1 cellular context compared by ENCODE assay signal in the genomic region with DNA sequence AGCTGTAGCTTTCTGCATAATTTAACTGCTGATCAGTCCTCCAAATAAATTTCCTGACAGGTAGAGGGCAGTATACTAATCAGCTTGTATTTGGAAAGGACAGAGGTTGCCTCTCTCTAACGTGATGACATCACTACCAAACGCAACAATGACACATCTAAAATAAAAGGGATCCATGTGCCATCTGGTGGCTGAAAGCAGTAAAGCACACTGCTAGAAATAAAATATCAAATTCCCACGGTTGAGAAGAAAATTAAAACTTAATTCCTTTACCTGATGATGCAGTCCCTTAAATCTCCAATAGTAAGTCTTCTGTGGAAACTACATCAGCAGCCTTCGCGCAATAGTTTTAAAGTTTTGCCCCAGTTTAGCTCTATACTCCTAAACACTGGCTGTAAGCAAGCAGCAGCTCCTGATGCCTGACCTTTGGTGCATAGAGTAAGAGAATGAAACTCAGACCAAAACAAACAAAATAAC.
TF ChIP-seq lines count a peak whose summit lies in the region.

No MANE protein-coding gene starts in this region.

TF ChIP-seq in HepG2, 621 proteins besides CTCF, POLR2A, EP300 and RAD21 (continued from another document and continues in another):
- TF ChIP-seq ZNF18 (CRISPR knock-in tag; IDR thresholded peaks at IDR 0.05; ENCODE audit: insufficient replicate concordance) (no peak), ZNF337 (CRISPR knock-in tag; IDR thresholded peaks at IDR 0.05; ENCODE audit: borderline replicate concordance, low read depth) (no peak), ZNF232 (CRISPR knock-in tag; IDR thresholded peaks at IDR 0.05; ENCODE audit: borderline replicate concordance) (no peak), ZNF770 (CRISPR knock-in tag; IDR thresholded peaks at IDR 0.05) (no peak), SKIL (CRISPR knock-in tag; IDR thresholded peaks at IDR 0.05; ENCODE audit: borderline replicate concordance) (no peak), ZNF616 (CRISPR knock-in tag; IDR thresholded peaks at IDR 0.05; ENCODE audit: low read depth) (no peak), ZNF446 (CRISPR knock-in tag; IDR thresholded peaks at IDR 0.05) (no peak), MEF2D (CRISPR knock-in tag; IDR thresholded peaks at IDR 0.05) (0 out of 2 replicates have a peak, but pooled peaks have one; percentile 34), MLXIP (CRISPR knock-in tag; IDR thresholded peaks at IDR 0.05; ENCODE audit: borderline replicate concordance) (no peak), CHD4 (IDR thresholded peaks at IDR 0.05; ENCODE audit: borderline replicate concordance, low read length) (no peak; the same call in 1 of the 2 replicates), EED (CRISPR knock-in tag; IDR thresholded peaks at IDR 0.05) (no peak), MIXL1 (CRISPR knock-in tag; IDR thresholded peaks at IDR 0.05) (peak; percentile 72; the same call in 1 of the 2 replicates), SNAPC5 (CRISPR knock-in tag; IDR thresholded peaks at IDR 0.05; ENCODE audit: borderline replicate concordance) (0 out of 2 replicates have a peak, but pooled peaks have one; percentile 38), MAX (IDR thresholded peaks at IDR 0.05) (peak; percentile 24; the same call in 1 of the 2 replicates), TBL1XR1 (IDR thresholded peaks at IDR 0.05; ENCODE audit: borderline replicate concordance, low read length, partially characterized antibody) (no peak), THYN1 (CRISPR knock-in tag; IDR thresholded peaks at IDR 0.05; ENCODE audit: borderline replicate concordance, low read depth) (no peak), ZNF704 (CRISPR knock-in tag; IDR thresholded peaks at IDR 0.05; ENCODE audit: borderline replicate concordance) (no peak), HNF1B (CRISPR knock-in tag; IDR thresholded peaks at IDR 0.05) (no peak), KAT8 (CRISPR knock-in tag; IDR thresholded peaks at IDR 0.05) (peak; percentile 90), NCOA1 (CRISPR knock-in tag; IDR thresholded peaks at IDR 0.05) (no peak), REST (IDR thresholded peaks at IDR 0.05; ENCODE audit: borderline replicate concordance in 1 of 2, low read depth in 1 of 2, low read length in 2 of 2) (no peak), ZNF891 (CRISPR knock-in tag; IDR thresholded peaks at IDR 0.05) (no peak), CENPT (CRISPR knock-in tag; IDR thresholded peaks at IDR 0.05; ENCODE audit: low read depth) (no peak), TAF15 (IDR thresholded peaks at IDR 0.05; ENCODE audit: low read depth, low read length, poor library complexity, severe bottlenecking) (no peak), HMGXB4 (CRISPR knock-in tag; IDR thresholded peaks at IDR 0.05; ENCODE audit: borderline replicate concordance in 1 of 2, low read depth in 1 of 2) (peak; percentile 73 to 82; a peak in 3 of 4 replicates)
- TF ChIP-seq, protein P1, sequence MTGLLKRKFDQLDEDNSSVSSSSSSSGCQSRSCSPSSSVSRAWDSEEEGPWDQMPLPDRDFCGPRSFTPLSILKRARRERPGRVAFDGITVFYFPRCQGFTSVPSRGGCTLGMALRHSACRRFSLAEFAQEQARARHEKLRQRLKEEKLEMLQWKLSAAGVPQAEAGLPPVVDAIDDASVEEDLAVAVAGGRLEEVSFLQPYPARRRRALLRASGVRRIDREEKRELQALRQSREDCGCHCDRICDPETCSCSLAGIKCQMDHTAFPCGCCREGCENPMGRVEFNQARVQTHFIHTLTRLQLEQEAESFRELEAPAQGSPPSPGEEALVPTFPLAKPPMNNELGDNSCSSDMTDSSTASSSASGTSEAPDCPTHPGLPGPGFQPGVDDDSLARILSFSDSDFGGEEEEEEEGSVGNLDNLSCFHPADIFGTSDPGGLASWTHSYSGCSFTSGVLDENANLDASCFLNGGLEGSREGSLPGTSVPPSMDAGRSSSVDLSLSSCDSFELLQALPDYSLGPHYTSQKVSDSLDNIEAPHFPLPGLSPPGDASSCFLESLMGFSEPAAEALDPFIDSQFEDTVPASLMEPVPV (CRISPR knock-in tag; IDR thresholded peaks at IDR 0.05): no peak
- TF ChIP-seq, protein P2, sequence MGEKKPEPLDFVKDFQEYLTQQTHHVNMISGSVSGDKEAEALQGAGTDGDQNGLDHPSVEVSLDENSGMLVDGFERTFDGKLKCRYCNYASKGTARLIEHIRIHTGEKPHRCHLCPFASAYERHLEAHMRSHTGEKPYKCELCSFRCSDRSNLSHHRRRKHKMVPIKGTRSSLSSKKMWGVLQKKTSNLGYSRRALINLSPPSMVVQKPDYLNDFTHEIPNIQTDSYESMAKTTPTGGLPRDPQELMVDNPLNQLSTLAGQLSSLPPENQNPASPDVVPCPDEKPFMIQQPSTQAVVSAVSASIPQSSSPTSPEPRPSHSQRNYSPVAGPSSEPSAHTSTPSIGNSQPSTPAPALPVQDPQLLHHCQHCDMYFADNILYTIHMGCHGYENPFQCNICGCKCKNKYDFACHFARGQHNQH (CRISPR knock-in tag; IDR thresholded peaks at IDR 0.05): no peak
